Comparison of ENCODE assay signal across 8 cellular contexts in the genomic region with DNA sequence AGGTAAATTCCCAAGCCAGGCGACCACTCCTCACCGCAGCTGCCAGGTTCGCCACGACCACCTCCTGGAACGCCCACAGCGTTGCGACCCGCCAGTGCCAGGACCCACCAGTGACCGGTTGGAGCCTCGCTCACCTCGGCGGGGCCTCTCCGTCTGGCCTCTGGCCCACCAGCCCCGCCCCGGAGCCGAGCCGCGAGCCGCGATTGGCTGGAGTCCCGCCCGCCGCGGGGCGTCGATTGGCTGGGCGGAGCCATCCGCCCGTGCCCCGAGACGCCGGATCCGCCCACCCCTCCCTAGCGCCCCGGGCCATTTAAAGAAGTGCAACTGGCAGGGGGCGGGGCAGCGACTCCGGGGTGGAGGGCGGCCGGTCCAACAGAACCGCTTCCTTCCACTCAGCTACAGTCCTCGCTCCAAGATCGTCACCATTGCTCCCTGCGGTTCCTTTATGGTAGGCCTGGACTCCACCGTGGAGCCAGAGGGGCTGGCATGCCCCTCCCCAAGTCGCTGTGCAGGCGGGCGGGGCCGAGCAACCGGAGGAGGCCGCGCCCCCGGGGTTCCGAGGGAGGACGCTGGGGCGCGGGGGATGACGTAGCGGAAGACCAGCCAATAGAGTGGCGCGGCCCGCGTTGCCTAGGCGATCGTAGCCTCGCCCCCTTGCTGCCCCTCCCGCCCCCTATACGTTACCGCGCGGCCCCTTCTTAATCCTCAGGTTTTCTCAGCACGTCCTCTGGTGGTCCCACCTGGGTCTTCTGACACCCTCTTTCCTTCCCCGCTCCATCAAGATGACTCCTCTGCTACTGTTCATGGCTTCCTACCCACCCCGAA. TPM values are rescaled to one million over a fixed set of nuclear protein-coding genes. Genes with fewer than 3 reads are reported as not detected.
A peak's percentile ranks its signal among the peaks of the same experiment; 100 is the strongest.
DNase-seq lines count a peak whose midpoint lies in the region; ATAC-seq and TF ChIP-seq lines count a peak whose summit lies in the region.

A gene with protein sequence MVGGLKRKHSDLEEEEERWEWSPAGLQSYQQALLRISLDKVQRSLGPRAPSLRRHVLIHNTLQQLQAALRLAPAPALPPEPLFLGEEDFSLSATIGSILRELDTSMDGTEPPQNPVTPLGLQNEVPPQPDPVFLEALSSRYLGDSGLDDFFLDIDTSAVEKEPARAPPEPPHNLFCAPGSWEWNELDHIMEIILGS (minus strand): TSS at position 155 of the 825 bp plus-strand sequence. CDS start 2,255 bp downstream, outside the sequence.

- no peaks in the 10 kb centered on the region for H3K27me3 ChIP-seq in CD4-positive, CD25-positive, alpha-beta regulatory T cell (ENCODE audit: control insufficient read depth, insufficient read depth, low read length)
- no peaks in the 10 kb centered on the region for H3K27me3 ChIP-seq in right lobe of liver

- peak in 1 of 4 donors; percentile 13 for TF ChIP-seq CTCF in right lobe of liver (IDR thresholded peaks at IDR 0.05)

- H3K27ac ChIP-seq in CD4-positive, CD25-positive, alpha-beta regulatory T cell (ENCODE audit: insufficient read depth, low read length, poor library complexity, severe bottlenecking), result peak within 1 kb of the TSS; percentile 77
- peak within 1 kb of the TSS; percentile 87 to 89 (median 89) for H3K27ac ChIP-seq in right lobe of liver

- peak within 1 kb of the TSS; percentile 93 to 97 (median 96) for H3K27ac Mint-ChIP-seq in CD4-positive, CD25-positive, alpha-beta regulatory T cell

- no peaks in the 10 kb centered on the region for H3K9me3 ChIP-seq in CD4-positive, CD25-positive, alpha-beta regulatory T cell (ENCODE audit: control insufficient read depth in 2 of 2, low read length in 2 of 2)
- H3K9me3 ChIP-seq in right lobe of liver, result no peaks in the 10 kb centered on the region

- peak; percentile 68 to 73 for ATAC-seq in CD4-positive, CD25-positive, alpha-beta regulatory T cell (ENCODE audit: low read depth in 2 of 2)
- ATAC-seq in GM19395 (IDR thresholded peaks at IDR 0.05; ENCODE audit: unreplicated experiment) (peak; percentile 66), HG03558 (IDR thresholded peaks at IDR 0.05; ENCODE audit: extremely low read depth, unreplicated experiment) (peak; percentile 38), right lobe of liver (peak; percentile 72 to 83 (median 78))

- peaks cover 9 to 23% (median 17%) of the 10 kb centered on the region in 4 donors for H3K4me1 Mint-ChIP-seq in CD4-positive, CD25-positive, alpha-beta regulatory T cell

- peaks cover 7% of the 10 kb centered on the region for H3K36me3 Mint-ChIP-seq in CD4-positive, CD25-positive, alpha-beta regulatory T cell

- H3K4me3 ChIP-seq in CD4-positive, CD25-positive, alpha-beta regulatory T cell (ENCODE audit: low read depth, low read length), result peak within 1 kb of the TSS; percentile 99
- H3K4me3 ChIP-seq in right lobe of liver, result peak within 1 kb of the TSS; percentile 71 to 84 (median 73)

- peaks cover 6% of the 10 kb centered on the region for H3K27me3 Mint-ChIP-seq in CD4-positive, CD25-positive, alpha-beta regulatory T cell

- TF ChIP-seq POLR2A in right lobe of liver (IDR thresholded peaks at IDR 0.05), result peak; percentile 95

- DNase-seq in CD4-positive, CD25-positive, alpha-beta regulatory T cell, result peak; percentile 93 to 97 (median 97)
- peak; percentile 98 for DNase-seq in NCI-H748 treated with DMSO at 0.1 percent for 48 hours (lab: John Stamatoyannopoulos, UW)
- DNase-seq in activated CD4-positive, alpha-beta T cell treated with anti-CD3 and anti-CD28 coated beads, Interleukin-2, amount 50 U/mL, for 24 hours (ENCODE audit: low read depth in 1 of 2, low spot score in 1 of 2), result peak; percentile 94 to 95
- peak; percentile 97 for DNase-seq in dermis blood vessel endothelial cell
- peak; percentile 98 for DNase-seq in right lobe of liver
- DNase-seq in stimulated activated CD4-positive, alpha-beta T cell treated with anti-CD3 and anti-CD28 coated beads, Interleukin-4, amount 100 ng/mL, for 4 hours, result peak; percentile 96

- H3K4me3 Mint-ChIP-seq in CD4-positive, CD25-positive, alpha-beta regulatory T cell, result peak within 1 kb of the TSS; percentile 97 to 100 (median 98)

- H3K4me1 ChIP-seq in CD4-positive, CD25-positive, alpha-beta regulatory T cell (ENCODE audit: control insufficient read depth, insufficient read depth, low read length, poor library complexity, severe bottlenecking), result peaks cover 5% of the 10 kb centered on the region
- H3K4me1 ChIP-seq in right lobe of liver, result peaks cover 0 to 12% (median 5%) of the 10 kb centered on the region in 4 donors

- under 1% methylated on average over 31 of the region's 74 CpGs for WGBS in right lobe of liver (ENCODE audit: insufficient coverage, low coverage, low lambda C conversion rate, missing lambda C conversion rate)

- peaks cover 14% of the 10 kb centered on the region for H3K36me3 ChIP-seq in CD4-positive, CD25-positive, alpha-beta regulatory T cell (ENCODE audit: control insufficient read depth, insufficient read depth, low read length)
- peaks cover 0 to 39% (median 19%) of the 10 kb centered on the region in 4 donors for H3K36me3 ChIP-seq in right lobe of liver

- H3K9me3 Mint-ChIP-seq in CD4-positive, CD25-positive, alpha-beta regulatory T cell, result no peaks in the 10 kb centered on the region

- intact Hi-C loops in right lobe of liver (cut with DNase I), result no loop called here

RNA-seq across cellular contexts. Expression of the gene that starts here (rescaled TPM):
- total RNA-seq in CD4-positive, CD25-positive, alpha-beta regulatory T cell, result 19.5 TPM
- polyA plus RNA-seq in CD4-positive, CD25-positive, alpha-beta regulatory T cell, result 1 to 10 TPM; 3.1 to 7.6 (median 6.3) TPM
- 14.9 and 25.9 TPM in 2 replicates for total RNA-seq in dermis blood vessel endothelial cell
- total RNA-seq in right lobe of liver, result 10 to 100 TPM in 1 of 6 experiments, 1 to 10 TPM in 5; 5.2 to 10.1 (median 7.4) TPM

Comparison
In these comparisons a context has a peak if more than half of its experiments do, and no peak if none do; other contexts are left out.
1. Peak in every context shown above with its lines: DNase-seq, ATAC-seq, H3K4me3 ChIP-seq and H3K27ac ChIP-seq.